In the genomic region with DNA sequence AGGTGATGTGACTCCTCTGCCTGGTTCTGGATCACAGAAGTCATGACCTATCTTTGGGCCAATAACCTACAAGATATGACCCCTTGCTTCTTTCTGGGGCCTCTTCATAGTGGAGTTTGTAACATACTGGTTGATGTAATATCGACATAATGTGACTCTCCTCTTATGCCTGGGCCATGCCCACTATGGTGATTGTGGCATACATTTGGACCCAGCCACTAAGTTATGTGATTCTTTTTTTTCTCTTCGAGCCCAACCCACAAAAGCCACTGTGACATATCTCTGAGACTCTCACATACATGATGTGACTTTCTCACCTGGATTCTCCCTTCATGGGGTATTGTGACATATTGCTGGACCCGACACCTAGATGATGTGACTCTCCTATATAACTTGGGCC, we compare ENCODE assay signal across 9 cellular contexts.
"Had no signal": no experiment of that assay in that cellular context is flagged by ENCODE, and none has a peak within 500 bp of the region (broad histone marks: within the 10 kb centered on the region; RNA-seq: fewer than 3 reads in every experiment).

No MANE protein-coding gene starts in this region.

- ATAC-seq: GM23338, HCT116 had no signal

- H3K27ac Mint-ChIP-seq: GM23338, H9, HFFc6 had no signal

- H3K4me1 ChIP-seq: HAP-1 had no signal

- H3K4me3 Mint-ChIP-seq: GM23338, H9, HFFc6 had no signal

- H3K9me3 Mint-ChIP-seq: H9 had no signal

- DNase-seq: GM23248, GOT3, H7, H9, HCEC 1CT, HFFc6 had no signal

- H3K4me1 Mint-ChIP-seq: GM23338, H9 had no signal

- H3K27ac ChIP-seq: GM23248 had no signal

- H3K9me3 ChIP-seq: HAP-1 had no signal

- H3K4me3 ChIP-seq: GM23248, GM23338, HAP-1 had no signal

- H3K36me3 ChIP-seq: HAP-1 had no signal
